Comparison of ENCODE assay signal across 27 cellular contexts in genomic region chr5:31738199-31738598, GRCh38.
"Had no signal": no experiment of that assay in that cellular context is flagged by ENCODE, and none has a peak within 500 bp of the region (broad histone marks: within the 10 kb centered on the region; RNA-seq: fewer than 3 reads in every experiment).

No MANE protein-coding gene starts in this region.

- DNase-seq: activated B cell treated with CpG ODN at 0.5 μM for 24 hours; activated CD4-positive, alpha-beta T cell treated with anti-CD3 and anti-CD28 coated beads for 1 hour; activated CD4-positive, alpha-beta T cell treated with anti-CD3 and anti-CD28 coated beads, Interleukin-2, amount 10 ng/mL, durations not matched to agents 24 days and 14 days; activated CD4-positive, alpha-beta T cell treated with anti-CD3 and anti-CD28 coated beads, Interleukin-2, amount 50 U/mL, for 48 hours; activated CD8-positive, alpha-beta memory T cell treated with anti-CD3 and anti-CD28 coated beads, Interleukin-2, amount 10 ng/mL, durations not matched to agents 7 days and 5 days; activated effector memory CD4-positive, alpha-beta T cell treated with anti-CD3 and anti-CD28 coated beads, Interleukin-2, amount 50 U/mL, for 16 hours; activated naive CD4-positive, alpha-beta T cell treated with Interleukin-2 at 50 U/mL for 16 hours; activated naive CD8-positive, alpha-beta T cell treated with anti-CD3 and anti-CD28 coated beads, Interleukin-2, amount 50 U/mL, for 24 hours; activated T-cell treated with anti-CD3 and anti-CD28 coated beads, Interleukin-2, amount 50 U/mL, for 24 hours; amniotic stem cell; body of pancreas; IMR-90; Kasumi-1; KBM-7; NCI-H1048; NCI-H146; NCI-H187 treated with DMSO at 0.1 percent for 48 hours; NCI-H2081 treated with DMSO at 0.1 percent for 48 hours; NCI-H446; NCI-H524; PC-9; T-cell; T-helper 2 cell; T1000 had no signal

- ATAC-seq: activated CD8-positive, alpha-beta memory T cell treated with anti-CD3 and anti-CD28 coated beads, Interleukin-2, amount 10 ng/mL, durations not matched to agents 7 days and 5 days; activated naive CD4-positive, alpha-beta T cell treated with anti-CD3 and anti-CD28 coated beads, Interleukin-2, amount 50 U/mL, for 72 hours; activated naive CD8-positive, alpha-beta T cell treated with anti-CD3 and anti-CD28 coated beads, Interleukin-2, amount 50 U/mL, for 24 hours; body of pancreas; T-cell had no signal

- H3K27me3 ChIP-seq: ascending aorta, body of pancreas had no signal

- H3K36me3 ChIP-seq: ascending aorta had no signal

- H3K9me3 ChIP-seq: ascending aorta, body of pancreas had no signal

- H3K27ac ChIP-seq: ascending aorta, body of pancreas, PC-9, SK-N-MC had no signal

- H3K4me1 ChIP-seq: body of pancreas had no signal

- H3K4me3 ChIP-seq: ascending aorta, body of pancreas, PC-9, SK-N-MC had no signal
